Comparison of ENCODE assay signal across 1 cellular context in genomic region chr2:27661371-27661770, GRCh38.
TF ChIP-seq lines count a peak whose summit lies in the region.

No MANE protein-coding gene starts in this region.

TF ChIP-seq in HepG2, 621 proteins besides CTCF, POLR2A, EP300 and RAD21:
- peak; percentile 97 for TF ChIP-seq MAFF (IDR thresholded peaks at IDR 0.05; ENCODE audit: low read depth, low read length)
- TF ChIP-seq MAFK (conservative IDR thresholded peaks at IDR 0.05 in 1 of 2, IDR thresholded peaks at IDR 0.05 in 1 of 2; ENCODE audit: low read length in 2 of 2), result peak; percentile 96 to 98
- TF ChIP-seq ZNF572 (CRISPR knock-in tag; IDR thresholded peaks at IDR 0.05), result no peak
